31 cellular contexts compared by ENCODE assay signal in genomic region chr15:100908466-100908865, GRCh38. TPM values are rescaled to one million over a fixed set of nuclear protein-coding genes. Genes with fewer than 3 reads are reported as not detected.
"Had no signal": no experiment of that assay in that cellular context is flagged by ENCODE, and none has a peak within 500 bp of the region (broad histone marks: within the 10 kb centered on the region; RNA-seq: fewer than 3 reads in every experiment).

No MANE protein-coding gene starts in this region.

- H3K4me3 ChIP-seq: adrenal gland, ascending aorta, breast epithelium, cardiac muscle cell, colonic mucosa, gastrocnemius medialis had no signal

- ATAC-seq: activated CD4-positive, CD25-positive, alpha-beta regulatory T cell treated with anti-CD3 and anti-CD28 coated beads, Interleukin-2, amount 50 U/mL, for 24 hours; activated CD8-positive, alpha-beta T cell treated with anti-CD3 and anti-CD28 coated beads for 36 hours; activated naive CD8-positive, alpha-beta T cell treated with anti-CD3 and anti-CD28 coated beads, Interleukin-2, amount 50 U/mL, for 24 hours; activated T-cell treated with anti-CD3 and anti-CD28 coated beads, Interleukin-2, amount 50 U/mL, for 4 hours; activated T-helper 17 cell treated with anti-CD3 and anti-CD28 coated beads, Interleukin-2, amount 50 U/mL, for 72 hours; gastrocnemius medialis; T-helper 17 cell had no signal

- H3K36me3 ChIP-seq: ascending aorta, breast epithelium, cardiac muscle cell, colonic mucosa, gastrocnemius medialis, WERI-Rb-1 had no signal

- H3K27me3 ChIP-seq: adrenal gland, ascending aorta, breast epithelium, cardiac muscle cell, colonic mucosa, gastrocnemius medialis had no signal

- H3K4me1 ChIP-seq: adrenal gland, ascending aorta, breast epithelium, colonic mucosa, gastrocnemius medialis had no signal

- H3K9me3 ChIP-seq: adrenal gland, ascending aorta, breast epithelium, colonic mucosa, gastrocnemius medialis had no signal

- H3K27ac ChIP-seq: adrenal gland, ascending aorta, breast epithelium, cardiac muscle cell, colonic mucosa, epithelial cell of prostate, gastrocnemius medialis, WERI-Rb-1 had no signal

- DNase-seq: activated B cell treated with CpG ODN at 0.5 μM for 24 hours; activated CD4-positive, alpha-beta T cell treated with anti-CD3 and anti-CD28 coated beads for 48 hours; activated CD4-positive, alpha-beta T cell treated with anti-CD3 and anti-CD28 coated beads, Interleukin-2, amount 50 U/mL, for 1 hour; activated CD4-positive, alpha-beta T cell treated with anti-CD3 and anti-CD28 coated beads, Interleukin-2, amount 50 U/mL, for 48 hours; activated CD8-positive, alpha-beta memory T cell treated with anti-CD3 and anti-CD28 coated beads for 24 hours; activated CD8-positive, alpha-beta T cell treated with anti-CD3 and anti-CD28 coated beads for 36 hours; activated effector memory CD4-positive, alpha-beta T cell treated with Interleukin-2 at 50 U/mL for 16 hours; activated naive CD4-positive, alpha-beta T cell treated with anti-CD3 and anti-CD28 coated beads for 36 hours; activated naive CD8-positive, alpha-beta T cell treated with anti-CD3 and anti-CD28 coated beads for 36 hours; activated naive CD8-positive, alpha-beta T cell treated with anti-CD3 and anti-CD28 coated beads, Interleukin-2, amount 50 U/mL, for 24 hours; activated T-cell treated with anti-CD3 and anti-CD28 coated beads, Interleukin-2, amount 50 U/mL, for 4 hours; adrenal gland; central memory CD4-positive, alpha-beta T cell; cerebellar nuclear complex; colonic mucosa; effector CD8-positive, alpha-beta T cell; foreskin fibroblast; gastrocnemius medialis; glutamatergic neuron; T-helper 1 cell; T-helper 17 cell; T1000; WERI-Rb-1 had no signal

- FAIRE-seq: endometrium, endothelial cell of umbilical vein had no signal

RNA-seq across cellular contexts. Expression of gene ALDH1A3, which starts 28.8 kb away (rescaled TPM):
- total RNA-seq: activated B cell treated with CpG ODN at 0.5 μM for 24 hours; activated CD8-positive, alpha-beta T cell treated with anti-CD3 and anti-CD28 coated beads for 36 hours; activated naive CD4-positive, alpha-beta T cell treated with anti-CD3 and anti-CD28 coated beads for 36 hours; activated naive CD8-positive, alpha-beta T cell treated with anti-CD3 and anti-CD28 coated beads for 36 hours; activated T-helper 17 cell treated with anti-CD3 and anti-CD28 coated beads, Interleukin-2, amount 50 U/mL, for 72 hours; cardiac muscle cell; T-helper 17 cell had no signal
